17 cellular contexts compared by ENCODE assay signal in the genomic region with DNA sequence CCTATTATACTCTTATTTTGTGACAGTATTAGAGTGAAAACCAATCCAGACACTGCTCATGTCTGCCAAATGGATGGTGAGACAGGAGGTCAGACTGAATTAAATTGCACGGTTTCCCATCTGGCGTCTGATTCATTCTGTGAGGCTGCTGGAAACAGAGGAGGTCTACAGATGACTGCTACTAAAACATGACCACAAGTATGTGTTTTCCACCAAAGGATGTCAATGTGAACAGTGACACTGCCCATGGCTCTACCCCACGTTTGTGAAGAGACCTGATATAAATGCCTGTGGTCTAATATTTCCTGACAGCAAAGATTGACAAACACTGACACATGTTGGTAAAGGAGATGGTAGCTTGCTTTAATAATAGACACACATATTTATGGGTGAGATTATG.
DNase-seq lines count a peak whose midpoint lies in the region; ATAC-seq and TF ChIP-seq lines count a peak whose summit lies in the region.
"Had no signal": no experiment of that assay in that cellular context is flagged by ENCODE, and none has a peak within 500 bp of the region (broad histone marks: within the 10 kb centered on the region; RNA-seq: fewer than 3 reads in every experiment).

No MANE protein-coding gene starts in this region.

- H3K27ac ChIP-seq in GM23248 (no peak overlapping the region), SJSA1 (peak overlapping the region; percentile 33; the same call in 1 of the 2 replicates), skeletal muscle tissue (ENCODE audit: low read depth, low read length) (peak overlapping the region; percentile 48)
- H3K27ac ChIP-seq: heart left ventricle, PC-9, right lobe of liver had no signal

- peaks cover 14% of the 10 kb centered on the region for H3F3A ChIP-seq in GM23248 (ENCODE audit: insufficient read depth)

- H3K4me3 ChIP-seq in GM23248 (no peak overlapping the region), SJSA1 (no peak overlapping the region), skeletal muscle tissue (ENCODE audit: low read length in 3 of 3) (no peak overlapping the region)
- H3K4me3 ChIP-seq: heart left ventricle, PC-9, right lobe of liver had no signal

- no peak overlapping the region for H2AFZ ChIP-seq in GM23248
- H2AFZ ChIP-seq: PC-9 had no signal

- H3K27ac Mint-ChIP-seq in Calu3 (ENCODE audit: unreplicated experiment): no peak overlapping the region
- H3K27ac Mint-ChIP-seq: CD4-positive, alpha-beta memory T cell; natural killer cell treated with Interleukin-12 subunit alpha and Interleukin-12 subunit beta and Interleukin-15 and Interleukin-18, amount 100 ng/mL, for 72 hours had no signal

- H3K4me1 ChIP-seq in GM23248 (ENCODE audit: insufficient read depth) (peaks cover 15% of the 10 kb centered on the region), SJSA1 (replicated peaks) (peaks cover 13% of the 10 kb centered on the region), skeletal muscle tissue (ENCODE audit: control insufficient read depth in 3 of 3, insufficient read depth in 3 of 3, low read length in 3 of 3) (peaks cover under 1 to 12% (median 2%) of the 10 kb centered on the region in 3 donors)
- H3K4me1 ChIP-seq: right lobe of liver had no signal

- H3K9me3 ChIP-seq in GM23248 (ENCODE audit: low read depth) (no peaks in the 10 kb centered on the region), SJSA1 (replicated peaks) (no peaks in the 10 kb centered on the region), skeletal muscle tissue (ENCODE audit: control insufficient read depth in 3 of 3, low read length in 3 of 3) (no peaks in the 10 kb centered on the region)
- H3K9me3 ChIP-seq: heart left ventricle, right lobe of liver had no signal

- no TSS peak for BruUV-seq in Calu3 (replicated peaks; lab: Mats Ljungman, UMichigan)

- ATAC-seq in GM18909 (IDR thresholded peaks at IDR 0.05; ENCODE audit: poor library complexity, unreplicated experiment): no peak
- ATAC-seq: left lobe of liver; natural killer cell treated with Interleukin-12 subunit alpha and Interleukin-12 subunit beta and Interleukin-15 and Interleukin-18, amount 100 ng/mL, for 72 hours; right lobe of liver had no signal

- WGBS in GM23248 (ENCODE audit: low coverage in 1 of 2, low lambda C conversion rate in 2 of 2, missing lambda C conversion rate in 2 of 2), 2 experiments: 3 to 6% methylated on average over 3 of the region's 3 CpGs

- H3K4me3 Mint-ChIP-seq in Calu3 (ENCODE audit: low read depth, unreplicated experiment): no peak overlapping the region
- H3K4me3 Mint-ChIP-seq: CD4-positive, alpha-beta memory T cell; natural killer cell treated with Interleukin-12 subunit alpha and Interleukin-12 subunit beta and Interleukin-15 and Interleukin-18, amount 100 ng/mL, for 72 hours had no signal

- H3K27me3 ChIP-seq in GM23248 (replicated peaks; ENCODE audit: insufficient read depth) (peaks cover 66% of the 10 kb centered on the region), SJSA1 (replicated peaks) (no peaks in the 10 kb centered on the region), skeletal muscle tissue (ENCODE audit: control insufficient read depth in 3 of 3, insufficient read depth in 3 of 3, low read length in 3 of 3) (no peaks in the 10 kb centered on the region)
- H3K27me3 ChIP-seq: heart left ventricle, right lobe of liver had no signal

- peak; percentile 83 for DNase-seq in GM23248
- DNase-seq in SJSA1 (ENCODE audit: low read depth in 1 of 2, low spot score in 2 of 2): peak; percentile 51 to 74
- peak; percentile 49 for DNase-seq in fibroblast of peridontal ligament (ENCODE audit: extremely low read depth)
- no peak for DNase-seq in NCI-H774 (lab: John Stamatoyannopoulos, UW)
- DNase-seq in Calu3: no peak
- DNase-seq in stimulated activated naive CD4-positive, alpha-beta T cell (lab: John Stamatoyannopoulos, UW): no peak
- DNase-seq: activated T-cell treated with anti-CD3 and anti-CD28 coated beads, Interleukin-2, amount 50 U/mL, for 1 hour; amniotic stem cell; CD4-positive, alpha-beta memory T cell; effector memory CD4-positive, alpha-beta T cell; heart left ventricle; PC-9; right lobe of liver had no signal

- no peaks in the 10 kb centered on the region for H3K36me3 Mint-ChIP-seq in Calu3 (ENCODE audit: insufficient read depth, unreplicated experiment)
- H3K36me3 Mint-ChIP-seq: CD4-positive, alpha-beta memory T cell; natural killer cell treated with Interleukin-12 subunit alpha and Interleukin-12 subunit beta and Interleukin-15 and Interleukin-18, amount 100 ng/mL, for 72 hours had no signal

- no peaks in the 10 kb centered on the region for H3K9me2 ChIP-seq in GM23248 (ENCODE audit: insufficient read depth)

- H3K27me3 Mint-ChIP-seq in Calu3 (ENCODE audit: unreplicated experiment): no peaks in the 10 kb centered on the region
- H3K27me3 Mint-ChIP-seq: CD4-positive, alpha-beta memory T cell; natural killer cell treated with Interleukin-12 subunit alpha and Interleukin-12 subunit beta and Interleukin-15 and Interleukin-18, amount 100 ng/mL, for 72 hours had no signal

- intact Hi-C loops in Calu3 (cut with micrococcal nuclease; ENCODE audit: unreplicated experiment): no loop called here

- CTCF ChIA-PET in Calu3 (lab: Charles Lee): no interaction called here

- H3K9ac ChIP-seq in GM23248 (no peak overlapping the region), skeletal muscle tissue (ENCODE audit: low read depth in 1 of 3, low read length in 3 of 3) (no peak overlapping the region)

- H3K4me1 Mint-ChIP-seq in Calu3 (ENCODE audit: low read depth, unreplicated experiment): no peaks in the 10 kb centered on the region
- H3K4me1 Mint-ChIP-seq: CD4-positive, alpha-beta memory T cell had no signal

- no peak for TF ChIP-seq CTCF in Calu3 (IDR thresholded peaks at IDR 0.05; ENCODE audit: unreplicated experiment)

- H3K9me3 Mint-ChIP-seq in Calu3 (ENCODE audit: low read depth, unreplicated experiment): peaks cover 9% of the 10 kb centered on the region

- no peaks in the 10 kb centered on the region for H3K79me2 ChIP-seq in GM23248 (ENCODE audit: insufficient read depth)

- H3K4me2 ChIP-seq in GM23248 (ENCODE audit: unreplicated experiment): no peak overlapping the region
- H3K4me2 ChIP-seq: PC-9 had no signal

- in situ Hi-C loops in GM23248 (cut with MboI): no loop called here

- no peaks in the 10 kb centered on the region for H4K20me1 ChIP-seq in GM23248 (ENCODE audit: insufficient read depth)

- no peaks in the 10 kb centered on the region for H3K36me3 ChIP-seq in GM23248 (ENCODE audit: low read depth)
- H3K36me3 ChIP-seq in SJSA1: no peaks in the 10 kb centered on the region
- no peaks in the 10 kb centered on the region for H3K36me3 ChIP-seq in skeletal muscle tissue (ENCODE audit: control insufficient read depth in 3 of 3, insufficient read depth in 3 of 3, low read length in 3 of 3)
- H3K36me3 ChIP-seq: heart left ventricle, right lobe of liver had no signal

Comparison
In these comparisons a context has a peak if more than half of its experiments do, and no peak if none do; other contexts are left out.
1. DNase-seq: peak in GM23248 (single experiment), SJSA1 (2 of 2) and fibroblast of peridontal ligament (single experiment); none in NCI-H774 (single experiment), Calu3 (single experiment) and stimulated activated naive CD4-positive, alpha-beta T cell (0 of 6).